Comparison of ENCODE assay signal across 8 cellular contexts in the genomic region with DNA sequence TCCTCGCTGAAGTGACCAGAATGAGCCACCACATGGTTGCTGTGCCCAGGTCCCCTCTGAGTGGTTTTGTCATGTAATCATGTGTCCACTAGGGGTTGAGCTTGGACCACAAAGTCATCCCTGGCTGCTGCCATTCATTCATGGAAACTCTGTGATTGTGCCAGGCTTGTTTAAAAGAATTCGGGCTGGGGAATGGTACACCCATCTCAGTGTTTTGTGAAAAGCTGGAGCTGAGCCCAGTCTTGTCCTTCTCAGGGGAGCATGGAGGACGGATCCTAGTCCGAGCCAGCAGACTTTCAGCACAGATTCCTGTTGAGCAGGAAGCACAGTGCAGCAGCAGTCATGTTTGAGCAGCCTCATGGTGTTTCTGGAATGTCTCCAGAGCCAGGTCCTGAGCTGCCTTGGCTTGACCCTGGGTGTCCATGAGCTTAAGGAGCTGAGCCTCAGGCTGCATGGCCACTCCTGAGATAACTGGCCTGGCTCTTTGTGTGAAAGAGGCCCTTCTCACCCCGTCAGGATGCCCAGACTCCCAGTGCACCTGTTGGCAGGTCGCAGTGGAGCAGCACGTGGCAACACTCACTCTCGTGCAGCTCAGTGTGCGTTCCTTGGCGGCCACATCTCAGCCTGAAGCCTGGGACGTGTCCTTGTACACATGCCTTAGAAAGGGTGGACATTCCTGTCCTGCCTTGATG.
A peak's percentile ranks its signal among the peaks of the same experiment; 100 is the strongest.
DNase-seq lines count a peak whose midpoint lies in the region; ATAC-seq, FAIRE-seq and TF ChIP-seq lines count a peak whose summit lies in the region.

No MANE protein-coding gene starts in this region.

- H3K36me3 ChIP-seq in adrenal gland (replicated peaks in 1 of 2): no peaks in the 10 kb centered on the region
- H3K36me3 ChIP-seq in heart left ventricle: peaks cover 0 to 17% (median 5%) of the 10 kb centered on the region in 9 donors

- H3K27me3 ChIP-seq in AG04450 (ENCODE audit: control insufficient read depth, insufficient read depth, low read length) (no peaks in the 10 kb centered on the region), adrenal gland (no peaks in the 10 kb centered on the region), heart left ventricle (no peaks in the 10 kb centered on the region)

- no peaks in the 10 kb centered on the region for H3K9me3 ChIP-seq in AG04450 (ENCODE audit: control insufficient read depth, insufficient read depth, low read length)
- no peaks in the 10 kb centered on the region for H3K9me3 ChIP-seq in adrenal gland (replicated peaks in 1 of 3)
- no peaks in the 10 kb centered on the region for H3K9me3 ChIP-seq in heart left ventricle

- POLR2A ChIA-PET in AG04450 (lab: Yijun Ruan, JAX): interaction anchor here (1.0 to 2.8 kb wide), 5 partner anchors 69 to 265 kb away, joined by 3 to 9 read pairs (median 5); a partner anchor contains a TSS

- H3K4me1 ChIP-seq in adrenal gland (replicated peaks in 1 of 2): peaks cover 7 to 18% of the 10 kb centered on the region in 2 donors
- H3K4me1 ChIP-seq in heart left ventricle: peaks cover 3 to 57% (median 40%) of the 10 kb centered on the region in 12 donors

- CTCF ChIA-PET in AG04450 (lab: Charles Lee): interaction anchor here (0.7 to 2.0 kb wide), 12 partner anchors 14 to 311 kb away, joined by 3 to 17 read pairs (median 4); no protein-coding TSS in a partner anchor

- no peak for TF ChIP-seq POLR2A in GM12891 (IDR thresholded peaks at IDR 0.05; ENCODE audit: low read depth, low read length)
- no peak for TF ChIP-seq POLR2A in adrenal gland (IDR thresholded peaks at IDR 0.05)
- TF ChIP-seq POLR2A in heart left ventricle (IDR thresholded peaks at IDR 0.05): no peak

- H3K4me3 ChIP-seq in AG04450 (ENCODE audit: low read depth, low read length): no peak overlapping the region
- H3K4me3 ChIP-seq in adrenal gland: no peak overlapping the region
- H3K4me3 ChIP-seq in heart left ventricle: no peak overlapping the region

- WGBS in adrenal gland, 4 donors: 47 to 58% (median 51%) methylated on average over 4 to 11 of the region's 11 CpGs
- WGBS in heart left ventricle, 4 donors: 13 to 19% (median 18%) methylated on average over 10 to 11 of the region's 11 CpGs

- peak; percentile 90 to 93 (median 92) for ATAC-seq in heart left ventricle
- ATAC-seq in HG02759 (IDR thresholded peaks at IDR 0.05; ENCODE audit: unreplicated experiment): no peak

- DNase-seq in AG04450 (ENCODE audit: low read depth, low spot score) (peak; percentile 59), GM12891 (ENCODE audit: insufficient read length, low spot score) (peak; percentile 16), NCI-H2196 treated with DMSO at 0.1 percent for 48 hours (lab: John Stamatoyannopoulos, UW; ENCODE audit: unreplicated experiment) (peak; percentile 59), adrenal gland (peak; percentile 54 to 89 (median 73)), heart left ventricle (peak; percentile 71 to 92 (median 89)), putamen (ENCODE audit: low spot score) (peak; percentile 78), NK-92 (lab: John Stamatoyannopoulos, UW; ENCODE audit: unreplicated experiment) (no peak)

- TF ChIP-seq CTCF in AG04450 (IDR thresholded peaks at IDR 0.05; ENCODE audit: low read depth, low read length): peak; percentile 75
- peak; percentile 51 to 82 (median 70) for TF ChIP-seq CTCF in adrenal gland (IDR thresholded peaks at IDR 0.05)
- TF ChIP-seq CTCF in heart left ventricle (IDR thresholded peaks at IDR 0.05): peak; percentile 51 to 83 (median 73)

- intact Hi-C loops in adrenal gland (cut with DNase I) (loop anchor here (5.0 to 10.0 kb wide), 3 partner anchors 263 to 310 kb away; a partner anchor contains a TSS), heart left ventricle (cut with DNase I) (loop anchor here (1.0 to 10.0 kb wide), 18 partner anchors 33 to 623 kb away; a partner anchor contains a TSS)

- H3K27ac ChIP-seq in AG04450 (ENCODE audit: low read depth, low read length) (peak overlapping the region; percentile 31), adrenal gland (peak overlapping the region in 2 of 5 donors; percentile 22 to 41), heart left ventricle (peak overlapping the region; percentile 27 to 88 (median 71))

- FAIRE-seq in GM12891 (lab: Jason Lieb, UNC): no peak

TF ChIP-seq in GM12891, 5 proteins besides CTCF, POLR2A, EP300 and RAD21:
- no peak for TF ChIP-seq POU2F2 (IDR thresholded peaks at IDR 0.05; ENCODE audit: low read depth, low read length)
- TF ChIP-seq POLR2AphosphoS5 (IDR thresholded peaks at IDR 0.05; ENCODE audit: low read depth, low read length): no peak
- TF ChIP-seq TAF1 (IDR thresholded peaks at IDR 0.05; ENCODE audit: low read depth, low read length): no peak
- TF ChIP-seq SPI1 (IDR thresholded peaks at IDR 0.05; ENCODE audit: low read depth, low read length): no peak
- no peak for TF ChIP-seq PAX5 (IDR thresholded peaks at IDR 0.05; ENCODE audit: insufficient read depth, low read length, severe bottlenecking)
TF ChIP-seq in GM12891: peak in this region for 0.
